1 cellular context compared by ENCODE assay signal in the genomic region with DNA sequence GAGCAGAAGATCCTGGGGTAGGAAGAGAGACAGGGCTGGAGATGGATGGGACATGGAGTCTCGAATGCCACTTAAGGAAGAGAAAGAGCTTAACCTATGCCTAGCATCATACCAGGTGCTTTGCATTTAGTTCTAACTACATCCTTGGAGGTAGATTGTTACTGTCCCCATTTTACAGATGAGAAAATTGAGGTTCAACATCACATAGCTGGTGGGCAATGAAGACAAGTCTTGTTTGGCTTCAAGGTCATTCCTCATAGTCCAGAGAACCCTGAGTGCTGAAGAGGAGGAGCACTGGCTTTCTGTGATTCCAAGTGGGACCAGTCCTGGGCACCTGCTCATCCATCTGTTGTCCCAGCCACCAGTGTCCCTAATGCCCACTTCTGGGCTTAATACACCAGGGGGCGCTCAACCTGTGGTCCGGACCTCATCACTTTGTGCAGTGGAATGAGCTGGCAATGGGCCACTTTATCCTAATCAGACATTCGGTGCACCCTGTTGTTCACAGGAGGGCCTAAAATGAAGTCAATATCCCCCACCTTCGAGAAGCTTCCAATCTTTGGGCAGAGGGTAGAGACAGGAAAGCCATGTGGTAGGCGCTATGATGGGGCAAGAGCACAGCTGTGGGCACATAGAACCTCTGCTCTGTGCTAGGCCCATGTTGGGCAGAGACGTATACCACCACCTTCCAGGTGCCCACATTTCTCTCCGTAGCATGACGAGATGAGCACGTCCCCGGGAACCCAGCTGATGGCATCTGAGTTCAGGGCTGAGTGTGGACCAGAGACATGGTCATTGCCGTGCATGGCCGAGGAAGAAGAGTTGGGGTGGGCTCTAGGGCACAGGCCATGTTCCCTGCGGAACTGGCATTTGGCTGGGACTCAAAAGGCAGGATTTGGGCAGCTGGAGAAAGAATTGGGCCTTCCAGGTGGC.
TF ChIP-seq lines count a peak whose summit lies in the region.

No MANE protein-coding gene starts in this region.

TF ChIP-seq in GM23338, 12 proteins besides CTCF, POLR2A, EP300 and RAD21 (continued from another document):
- TF ChIP-seq, protein P1, sequence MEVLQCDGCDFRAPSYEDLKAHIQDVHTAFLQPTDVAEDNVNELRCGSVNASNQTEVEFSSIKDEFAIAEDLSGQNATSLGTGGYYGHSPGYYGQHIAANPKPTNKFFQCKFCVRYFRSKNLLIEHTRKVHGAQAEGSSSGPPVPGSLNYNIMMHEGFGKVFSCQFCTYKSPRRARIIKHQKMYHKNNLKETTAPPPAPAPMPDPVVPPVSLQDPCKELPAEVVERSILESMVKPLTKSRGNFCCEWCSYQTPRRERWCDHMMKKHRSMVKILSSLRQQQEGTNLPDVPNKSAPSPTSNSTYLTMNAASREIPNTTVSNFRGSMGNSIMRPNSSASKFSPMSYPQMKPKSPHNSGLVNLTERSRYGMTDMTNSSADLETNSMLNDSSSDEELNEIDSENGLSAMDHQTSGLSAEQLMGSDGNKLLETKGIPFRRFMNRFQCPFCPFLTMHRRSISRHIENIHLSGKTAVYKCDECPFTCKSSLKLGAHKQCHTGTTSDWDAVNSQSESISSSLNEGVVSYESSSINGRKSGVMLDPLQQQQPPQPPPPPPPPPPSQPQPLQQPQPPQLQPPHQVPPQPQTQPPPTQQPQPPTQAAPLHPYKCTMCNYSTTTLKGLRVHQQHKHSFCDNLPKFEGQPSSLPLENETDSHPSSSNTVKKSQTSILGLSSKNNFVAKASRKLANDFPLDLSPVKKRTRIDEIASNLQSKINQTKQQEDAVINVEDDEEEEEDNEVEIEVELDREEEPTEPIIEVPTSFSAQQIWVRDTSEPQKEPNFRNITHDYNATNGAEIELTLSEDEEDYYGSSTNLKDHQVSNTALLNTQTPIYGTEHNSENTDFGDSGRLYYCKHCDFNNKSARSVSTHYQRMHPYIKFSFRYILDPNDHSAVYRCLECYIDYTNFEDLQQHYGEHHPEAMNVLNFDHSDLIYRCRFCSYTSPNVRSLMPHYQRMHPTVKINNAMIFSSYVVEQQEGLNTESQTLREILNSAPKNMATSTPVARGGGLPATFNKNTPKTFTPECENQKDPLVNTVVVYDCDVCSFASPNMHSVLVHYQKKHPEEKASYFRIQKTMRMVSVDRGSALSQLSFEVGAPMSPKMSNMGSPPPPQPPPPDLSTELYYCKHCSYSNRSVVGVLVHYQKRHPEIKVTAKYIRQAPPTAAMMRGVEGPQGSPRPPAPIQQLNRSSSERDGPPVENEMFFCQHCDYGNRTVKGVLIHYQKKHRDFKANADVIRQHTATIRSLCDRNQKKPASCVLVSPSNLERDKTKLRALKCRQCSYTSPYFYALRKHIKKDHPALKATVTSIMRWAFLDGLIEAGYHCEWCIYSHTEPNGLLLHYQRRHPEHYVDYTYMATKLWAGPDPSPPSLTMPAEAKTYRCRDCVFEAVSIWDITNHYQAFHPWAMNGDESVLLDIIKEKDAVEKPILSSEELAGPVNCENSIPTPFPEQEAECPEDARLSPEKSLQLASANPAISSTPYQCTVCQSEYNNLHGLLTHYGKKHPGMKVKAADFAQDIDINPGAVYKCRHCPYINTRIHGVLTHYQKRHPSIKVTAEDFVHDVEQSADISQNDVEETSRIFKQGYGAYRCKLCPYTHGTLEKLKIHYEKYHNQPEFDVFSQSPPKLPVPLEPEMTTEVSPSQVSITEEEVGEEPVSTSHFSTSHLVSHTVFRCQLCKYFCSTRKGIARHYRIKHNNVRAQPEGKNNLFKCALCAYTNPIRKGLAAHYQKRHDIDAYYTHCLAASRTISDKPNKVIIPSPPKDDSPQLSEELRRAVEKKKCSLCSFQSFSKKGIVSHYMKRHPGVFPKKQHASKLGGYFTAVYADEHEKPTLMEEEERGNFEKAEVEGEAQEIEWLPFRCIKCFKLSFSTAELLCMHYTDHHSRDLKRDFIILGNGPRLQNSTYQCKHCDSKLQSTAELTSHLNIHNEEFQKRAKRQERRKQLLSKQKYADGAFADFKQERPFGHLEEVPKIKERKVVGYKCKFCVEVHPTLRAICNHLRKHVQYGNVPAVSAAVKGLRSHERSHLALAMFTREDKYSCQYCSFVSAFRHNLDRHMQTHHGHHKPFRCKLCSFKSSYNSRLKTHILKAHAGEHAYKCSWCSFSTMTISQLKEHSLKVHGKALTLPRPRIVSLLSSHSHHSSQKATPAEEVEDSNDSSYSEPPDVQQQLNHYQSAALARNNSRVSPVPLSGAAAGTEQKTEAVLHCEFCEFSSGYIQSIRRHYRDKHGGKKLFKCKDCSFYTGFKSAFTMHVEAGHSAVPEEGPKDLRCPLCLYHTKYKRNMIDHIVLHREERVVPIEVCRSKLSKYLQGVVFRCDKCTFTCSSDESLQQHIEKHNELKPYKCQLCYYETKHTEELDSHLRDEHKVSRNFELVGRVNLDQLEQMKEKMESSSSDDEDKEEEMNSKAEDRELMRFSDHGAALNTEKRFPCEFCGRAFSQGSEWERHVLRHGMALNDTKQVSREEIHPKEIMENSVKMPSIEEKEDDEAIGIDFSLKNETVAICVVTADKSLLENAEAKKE (CRISPR knock-in tag; IDR thresholded peaks at IDR 0.05) = no peak
- TF ChIP-seq CREB1 (CRISPR knock-in tag; IDR thresholded peaks at IDR 0.05; ENCODE audit: low read depth) (no peak), EZH2 (IDR thresholded peaks at IDR 0.05; ENCODE audit: low read depth, unreplicated experiment) (no peak), STAT1 (IDR thresholded peaks at IDR 0.05; ENCODE audit: unreplicated experiment) (no peak), ZNF114 (CRISPR knock-in tag; IDR thresholded peaks at IDR 0.05) (no peak), POLR2AphosphoS5 (IDR thresholded peaks at IDR 0.05; ENCODE audit: low read depth) (no peak)
- TF ChIP-seq, protein P2, sequence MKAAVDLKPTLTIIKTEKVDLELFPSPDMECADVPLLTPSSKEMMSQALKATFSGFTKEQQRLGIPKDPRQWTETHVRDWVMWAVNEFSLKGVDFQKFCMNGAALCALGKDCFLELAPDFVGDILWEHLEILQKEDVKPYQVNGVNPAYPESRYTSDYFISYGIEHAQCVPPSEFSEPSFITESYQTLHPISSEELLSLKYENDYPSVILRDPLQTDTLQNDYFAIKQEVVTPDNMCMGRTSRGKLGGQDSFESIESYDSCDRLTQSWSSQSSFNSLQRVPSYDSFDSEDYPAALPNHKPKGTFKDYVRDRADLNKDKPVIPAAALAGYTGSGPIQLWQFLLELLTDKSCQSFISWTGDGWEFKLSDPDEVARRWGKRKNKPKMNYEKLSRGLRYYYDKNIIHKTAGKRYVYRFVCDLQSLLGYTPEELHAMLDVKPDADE (IDR thresholded peaks at IDR 0.05) = no peak
